11 cellular contexts compared by ENCODE assay signal in genomic region chr12:103858953-103859601, GRCh38. TPM values are rescaled to one million over a fixed set of nuclear protein-coding genes. Genes with fewer than 3 reads are reported as not detected.
DNase-seq lines count a peak whose midpoint lies in the region; ATAC-seq and TF ChIP-seq lines count a peak whose summit lies in the region.
"Had no signal": no experiment of that assay in that cellular context is flagged by ENCODE, and none has a peak within 500 bp of the region (broad histone marks: within the 10 kb centered on the region; RNA-seq: fewer than 3 reads in every experiment).

No MANE protein-coding gene starts in this region.

- no peak overlapping the region for H3K27ac Mint-ChIP-seq in activated CD8-positive, alpha-beta T cell treated with anti-CD3 and anti-CD28 coated beads, Interleukin-2, amount 10 ng/mL, durations not matched to agents 7 days and 5 days
- H3K27ac Mint-ChIP-seq: activated naive CD8-positive, alpha-beta T cell had no signal

- peaks cover 14 to 15% of the 10 kb centered on the region in 2 donors for H3K4me1 ChIP-seq in mucosa of rectum (ENCODE audit: control insufficient read depth in 2 of 2, insufficient read depth in 2 of 2, low read length in 2 of 2)
- H3K4me1 ChIP-seq: parathyroid adenoma had no signal

- H3K27me3 ChIP-seq in MG63 (no peaks in the 10 kb centered on the region), mucosa of rectum (ENCODE audit: control insufficient read depth in 2 of 2, insufficient read depth in 2 of 2, low read length in 2 of 2) (no peaks in the 10 kb centered on the region)

- H3K9ac ChIP-seq in mucosa of rectum (ENCODE audit: low read depth in 1 of 2, low read length in 2 of 2), result peak overlapping the region in 1 of 2 donors; percentile 50
- H3K9ac ChIP-seq: parathyroid adenoma had no signal

- H3K4me1 Mint-ChIP-seq in activated CD8-positive, alpha-beta T cell treated with anti-CD3 and anti-CD28 coated beads, Interleukin-2, amount 10 ng/mL, durations not matched to agents 7 days and 5 days (ENCODE audit: low read depth), result no peaks in the 10 kb centered on the region

- H3K9me3 ChIP-seq in MG63 (no peaks in the 10 kb centered on the region), mucosa of rectum (ENCODE audit: control insufficient read depth in 2 of 2, low read length in 2 of 2) (no peaks in the 10 kb centered on the region)

- ATAC-seq in activated CD8-positive, alpha-beta T cell treated with anti-CD3 and anti-CD28 coated beads, Interleukin-2, amount 10 ng/mL, durations not matched to agents 7 days and 5 days, result no peak

- no peaks in the 10 kb centered on the region for H3K27me3 Mint-ChIP-seq in activated CD8-positive, alpha-beta T cell treated with anti-CD3 and anti-CD28 coated beads, Interleukin-2, amount 10 ng/mL, durations not matched to agents 7 days and 5 days (ENCODE audit: low read depth)
- H3K27me3 Mint-ChIP-seq: activated naive CD8-positive, alpha-beta T cell had no signal

- TF ChIP-seq CTCF in AG04449 (IDR thresholded peaks at IDR 0.05; ENCODE audit: insufficient read depth, low read length, missing control alignments) (no peak), epithelial cell of esophagus (IDR thresholded peaks at IDR 0.05; ENCODE audit: insufficient read depth, low read depth, low read length, missing control alignments) (no peak)

- no peaks in the 10 kb centered on the region for H3K36me3 Mint-ChIP-seq in activated CD8-positive, alpha-beta T cell treated with anti-CD3 and anti-CD28 coated beads, Interleukin-2, amount 10 ng/mL, durations not matched to agents 7 days and 5 days (ENCODE audit: low read depth)
- H3K36me3 Mint-ChIP-seq: activated naive CD8-positive, alpha-beta T cell had no signal

- POLR2A ChIA-PET in AG04449 (lab: Yijun Ruan, JAX), result interaction anchor here (0.5 kb wide), 1 partner anchor 9 kb away, joined by 4 read pairs; no protein-coding TSS in a partner anchor
- POLR2A ChIA-PET in activated CD8-positive, alpha-beta T cell treated with anti-CD3 and anti-CD28 coated beads, Interleukin-2, amount 10 ng/mL, durations not matched to agents 7 days and 5 days (lab: Charles Lee), result no interaction called here

- H3K4me3 Mint-ChIP-seq in activated CD8-positive, alpha-beta T cell treated with anti-CD3 and anti-CD28 coated beads, Interleukin-2, amount 10 ng/mL, durations not matched to agents 7 days and 5 days, result no peak overlapping the region
- H3K4me3 Mint-ChIP-seq: activated naive CD8-positive, alpha-beta T cell had no signal

- DNase-seq in AG04449 (ENCODE audit: low read depth, low spot score), result peak; percentile 95
- DNase-seq in MG63, result peak; percentile 89
- peak; percentile 97 for DNase-seq in epithelial cell of esophagus (ENCODE audit: low read depth)
- DNase-seq in stimulated activated CD4-positive, alpha-beta T cell treated with anti-CD3 and anti-CD28 coated beads, Interleukin-1b, Interleukin-23, amount 100 ng/mL, for 48 hours, result no peak
- DNase-seq in activated CD4-positive, alpha-beta T cell treated with anti-CD3 and anti-CD28 coated beads, Interleukin-2, amount 50 U/mL, for 48 hours, result no peak
- DNase-seq in activated CD8-positive, alpha-beta T cell treated with anti-CD3 and anti-CD28 coated beads, Interleukin-2, amount 10 ng/mL, durations not matched to agents 7 days and 5 days, result no peak
- no peak for DNase-seq in activated CD8-positive, alpha-beta memory T cell treated with anti-CD3 and anti-CD28 coated beads for 24 hours
- DNase-seq: DND-41 had no signal

- CTCF ChIA-PET in AG04449 (lab: Yijun Ruan, JAX), result interaction anchor here (1.2 to 2.5 kb wide), 4 partner anchors 9 to 88 kb away, joined by 3 to 13 read pairs (median 9); no protein-coding TSS in a partner anchor
- CTCF ChIA-PET in activated CD8-positive, alpha-beta T cell treated with anti-CD3 and anti-CD28 coated beads, Interleukin-2, amount 10 ng/mL, durations not matched to agents 7 days and 5 days (lab: Charles Lee), result no interaction called here

- H3K4me3 ChIP-seq in AG04449 (ENCODE audit: low read depth, low read length), result no peak overlapping the region
- H3K4me3 ChIP-seq in MG63, result no peak overlapping the region
- no peak overlapping the region for H3K4me3 ChIP-seq in epithelial cell of esophagus (ENCODE audit: low read length)
- H3K4me3 ChIP-seq in mucosa of rectum (ENCODE audit: low read length in 2 of 2), result peak overlapping the region in 1 of 2 donors; percentile 17

- peak overlapping the region; percentile 78 to 95 for H3K27ac ChIP-seq in mucosa of rectum (ENCODE audit: low read depth in 2 of 2, low read length in 2 of 2)
- H3K27ac ChIP-seq: parathyroid adenoma had no signal

- H3K36me3 ChIP-seq in MG63 (no peaks in the 10 kb centered on the region), mucosa of rectum (ENCODE audit: control insufficient read depth in 2 of 2, insufficient read depth in 2 of 2, low read length in 2 of 2) (no peaks in the 10 kb centered on the region)

- H3K9me3 Mint-ChIP-seq in activated CD8-positive, alpha-beta T cell treated with anti-CD3 and anti-CD28 coated beads, Interleukin-2, amount 10 ng/mL, durations not matched to agents 7 days and 5 days (ENCODE audit: insufficient read depth), result no peaks in the 10 kb centered on the region

RNA-seq across cellular contexts. Expression of gene NT5DC3, which starts 18.0 kb away (rescaled TPM):
- total RNA-seq in MG63 (2014; rRNA removed; shearing (Covaris generic); ENCODE audit: low replicate concordance), result 10.9 and 11.8 TPM in 2 replicates
- total RNA-seq in activated CD8-positive, alpha-beta T cell treated with anti-CD3 and anti-CD28 coated beads, Interleukin-2, amount 10 ng/mL, durations not matched to agents 7 days and 5 days, result 1 to 10 TPM; 3.1 to 3.3 TPM

Comparison
In these comparisons a context has a peak if more than half of its experiments do, and no peak if none do; other contexts are left out.
1. DNase-seq: peak in AG04449 (single experiment), MG63 (single experiment) and epithelial cell of esophagus (single experiment); none in stimulated activated CD4-positive, alpha-beta T cell treated with anti-CD3 and anti-CD28 coated beads, Interleukin-1b, Interleukin-23, amount 100 ng/mL, for 48 hours (single experiment), activated CD4-positive, alpha-beta T cell treated with anti-CD3 and anti-CD28 coated beads, Interleukin-2, amount 50 U/mL, for 48 hours (0 of 2), activated CD8-positive, alpha-beta T cell treated with anti-CD3 and anti-CD28 coated beads, Interleukin-2, amount 10 ng/mL, durations not matched to agents 7 days and 5 days (single experiment) and activated CD8-positive, alpha-beta memory T cell treated with anti-CD3 and anti-CD28 coated beads for 24 hours (single experiment).